ENCODE assay signal across 35 cellular contexts in genomic region chr10:130914377-130914776, GRCh38.
"Had no signal": no experiment of that assay in that cellular context is flagged by ENCODE, and none has a peak within 500 bp of the region (broad histone marks: within the 10 kb centered on the region; RNA-seq: fewer than 3 reads in every experiment).

No MANE protein-coding gene starts in this region.

- H3K27me3 Mint-ChIP-seq: activated B cell treated with CpG ODN at 0.5 μM for 24 hours; activated CD4-positive, alpha-beta memory T cell treated with anti-CD3 and anti-CD28 coated beads, Interleukin-2, amount 10 ng/mL, durations not matched to agents 7 days and 5 days; activated CD4-positive, alpha-beta T cell treated with anti-CD3 and anti-CD28 coated beads, Interleukin-2, amount 10 ng/mL, durations not matched to agents 7 days and 5 days; activated CD8-positive, alpha-beta memory T cell treated with anti-CD3 and anti-CD28 coated beads, Interleukin-2, amount 10 ng/mL, durations not matched to agents 7 days and 5 days; activated naive CD4-positive, alpha-beta T cell treated with anti-CD3 and anti-CD28 coated beads, Interleukin-2, amount 10 ng/mL, durations not matched to agents 7 days and 5 days; activated naive CD4-positive, alpha-beta T cell treated with anti-CD3 and anti-CD28 coated beads, Interleukin-2, amount 50 U/mL, for 24 hours; activated naive CD8-positive, alpha-beta T cell treated with anti-CD3 and anti-CD28 coated beads, Interleukin-2, amount 10 ng/mL, durations not matched to agents 7 days and 5 days; activated naive CD8-positive, alpha-beta T cell treated with anti-CD3 and anti-CD28 coated beads, Interleukin-2, amount 50 U/mL, for 24 hours; activated T-cell treated with anti-CD3 and anti-CD28 coated beads, Interleukin-2, amount 50 U/mL, for 24 hours; central memory CD8-positive, alpha-beta T cell had no signal

- H3K9me3 Mint-ChIP-seq: activated naive CD8-positive, alpha-beta T cell treated with anti-CD3 and anti-CD28 coated beads, Interleukin-2, amount 10 ng/mL, durations not matched to agents 7 days and 5 days had no signal

- H3K4me3 ChIP-seq: ascending aorta, cardiac muscle cell had no signal

- H3K27ac ChIP-seq: ascending aorta, cardiac muscle cell, VCaP had no signal

- H3K4me3 Mint-ChIP-seq: activated B cell treated with CpG ODN at 0.5 μM for 24 hours; activated CD4-positive, alpha-beta memory T cell treated with anti-CD3 and anti-CD28 coated beads, Interleukin-2, amount 10 ng/mL, durations not matched to agents 7 days and 5 days; activated CD4-positive, alpha-beta T cell treated with anti-CD3 and anti-CD28 coated beads, Interleukin-2, amount 10 ng/mL, durations not matched to agents 7 days and 5 days; activated CD8-positive, alpha-beta memory T cell treated with anti-CD3 and anti-CD28 coated beads, Interleukin-2, amount 10 ng/mL, durations not matched to agents 7 days and 5 days; activated CD8-positive, alpha-beta T cell treated with anti-CD3 and anti-CD28 coated beads, Interleukin-2, amount 10 ng/mL, durations not matched to agents 7 days and 5 days; activated naive CD4-positive, alpha-beta T cell treated with anti-CD3 and anti-CD28 coated beads, Interleukin-2, amount 10 ng/mL, durations not matched to agents 7 days and 5 days; activated naive CD4-positive, alpha-beta T cell treated with anti-CD3 and anti-CD28 coated beads, Interleukin-2, amount 50 U/mL, for 24 hours; activated naive CD8-positive, alpha-beta T cell; activated naive CD8-positive, alpha-beta T cell treated with anti-CD3 and anti-CD28 coated beads, Interleukin-2, amount 10 ng/mL, durations not matched to agents 7 days and 5 days; activated naive CD8-positive, alpha-beta T cell treated with anti-CD3 and anti-CD28 coated beads, Interleukin-2, amount 50 U/mL, for 24 hours; activated T-cell treated with anti-CD3 and anti-CD28 coated beads, Interleukin-2, amount 50 U/mL, for 24 hours; brain; central memory CD8-positive, alpha-beta T cell; T-helper 1 cell treated with Interleukin-12 subunit alpha and Interleukin-12 subunit beta and Interleukin-4 antibody, amounts not matched to agents 30 μg/mL and 1 μg/mL, for 36 hours; T-helper 2 cell treated with Interferon-gamma antibody and Interleukin-4, amounts not matched to agents 5 μg/mL and 100 μg/mL, for 36 hours had no signal

- H3K27ac Mint-ChIP-seq: activated B cell treated with CpG ODN at 0.5 μM for 24 hours; activated CD4-positive, alpha-beta memory T cell treated with anti-CD3 and anti-CD28 coated beads, Interleukin-2, amount 10 ng/mL, durations not matched to agents 7 days and 5 days; activated CD4-positive, alpha-beta T cell treated with anti-CD3 and anti-CD28 coated beads, Interleukin-2, amount 10 ng/mL, durations not matched to agents 7 days and 5 days; activated CD8-positive, alpha-beta memory T cell treated with anti-CD3 and anti-CD28 coated beads, Interleukin-2, amount 10 ng/mL, durations not matched to agents 7 days and 5 days; activated CD8-positive, alpha-beta T cell treated with anti-CD3 and anti-CD28 coated beads, Interleukin-2, amount 10 ng/mL, durations not matched to agents 7 days and 5 days; activated naive CD4-positive, alpha-beta T cell treated with anti-CD3 and anti-CD28 coated beads, Interleukin-2, amount 10 ng/mL, durations not matched to agents 7 days and 5 days; activated naive CD4-positive, alpha-beta T cell treated with anti-CD3 and anti-CD28 coated beads, Interleukin-2, amount 50 U/mL, for 24 hours; activated naive CD8-positive, alpha-beta T cell; activated naive CD8-positive, alpha-beta T cell treated with anti-CD3 and anti-CD28 coated beads, Interleukin-2, amount 10 ng/mL, durations not matched to agents 7 days and 5 days; activated naive CD8-positive, alpha-beta T cell treated with anti-CD3 and anti-CD28 coated beads, Interleukin-2, amount 50 U/mL, for 24 hours; activated T-cell treated with anti-CD3 and anti-CD28 coated beads, Interleukin-2, amount 50 U/mL, for 24 hours; activated T-helper 2 cell treated with anti-CD3 and anti-CD28 coated beads, Interferon-gamma antibody, Interleukin-2, Interleukin-4, amounts not matched to agents 10 μg/mL and 5 μg/mL and 100 μg/mL, durations not matched to agents 14 hours and 24 hours and 36 hours; T-helper 1 cell treated with Interleukin-12 subunit alpha and Interleukin-12 subunit beta and Interleukin-4 antibody, amounts not matched to agents 30 μg/mL and 1 μg/mL, for 36 hours; T-helper 2 cell treated with Interferon-gamma antibody and Interleukin-4, amounts not matched to agents 5 μg/mL and 100 μg/mL, for 36 hours had no signal

- H3K36me3 ChIP-seq: ascending aorta, cardiac muscle cell had no signal

- ATAC-seq: activated CD8-positive, alpha-beta memory T cell treated with anti-CD3 and anti-CD28 coated beads, Interleukin-2, amount 10 ng/mL, durations not matched to agents 7 days and 5 days; activated CD8-positive, alpha-beta T cell treated with anti-CD3 and anti-CD28 coated beads, Interleukin-2, amount 10 ng/mL, durations not matched to agents 7 days and 5 days; activated naive CD8-positive, alpha-beta T cell treated with anti-CD3 and anti-CD28 coated beads, Interleukin-2, amount 50 U/mL, for 24 hours had no signal

- H3K36me3 Mint-ChIP-seq: activated CD8-positive, alpha-beta memory T cell treated with anti-CD3 and anti-CD28 coated beads, Interleukin-2, amount 10 ng/mL, durations not matched to agents 7 days and 5 days; activated naive CD4-positive, alpha-beta T cell treated with anti-CD3 and anti-CD28 coated beads, Interleukin-2, amount 10 ng/mL, durations not matched to agents 7 days and 5 days; activated naive CD4-positive, alpha-beta T cell treated with anti-CD3 and anti-CD28 coated beads, Interleukin-2, amount 50 U/mL, for 24 hours; activated naive CD8-positive, alpha-beta T cell; activated naive CD8-positive, alpha-beta T cell treated with anti-CD3 and anti-CD28 coated beads, Interleukin-2, amount 10 ng/mL, durations not matched to agents 7 days and 5 days had no signal

- H3K27me3 ChIP-seq: ascending aorta, cardiac muscle cell had no signal

- DNase-seq: activated B cell treated with CpG ODN at 0.5 μM for 24 hours; activated CD4-positive, alpha-beta memory T cell treated with anti-CD3 and anti-CD28 coated beads, Interleukin-2, amount 10 ng/mL, durations not matched to agents 7 days and 5 days; activated CD4-positive, alpha-beta T cell treated with anti-CD3 and anti-CD28 coated beads for 48 hours; activated CD4-positive, alpha-beta T cell treated with anti-CD3 and anti-CD28 coated beads, Interleukin-2, amount 10 ng/mL, durations not matched to agents 7 days and 5 days; activated CD4-positive, alpha-beta T cell treated with anti-CD3 and anti-CD28 coated beads, Interleukin-2, amount 50 U/mL, for 48 hours; activated CD4-positive, CD25-positive, alpha-beta regulatory T cell treated with anti-CD3 and anti-CD28 coated beads, Interleukin-2, amount 50 U/mL, for 72 hours; activated CD8-positive, alpha-beta memory T cell treated with anti-CD3 and anti-CD28 coated beads for 24 hours; activated CD8-positive, alpha-beta memory T cell treated with anti-CD3 and anti-CD28 coated beads, Interleukin-2, amount 10 ng/mL, durations not matched to agents 7 days and 5 days; activated CD8-positive, alpha-beta memory T cell treated with anti-CD3 and anti-CD28 coated beads, Interleukin-2, amount 50 U/mL, for 48 hours; activated CD8-positive, alpha-beta T cell treated with anti-CD3 and anti-CD28 coated beads, Interleukin-2, amount 10 ng/mL, durations not matched to agents 7 days and 5 days; activated effector memory CD4-positive, alpha-beta T cell treated with Interleukin-2 at 50 U/mL for 16 hours; activated gamma-delta T cell; activated naive CD4-positive, alpha-beta T cell treated with anti-CD3 and anti-CD28 coated beads, Interleukin-2, amount 10 ng/mL, durations not matched to agents 7 days and 5 days; activated naive CD4-positive, alpha-beta T cell treated with Interleukin-2 at 50 U/mL for 16 hours; activated naive CD8-positive, alpha-beta T cell treated with anti-CD3 and anti-CD28 coated beads, Interleukin-2, amount 10 ng/mL, durations not matched to agents 7 days and 5 days; activated naive CD8-positive, alpha-beta T cell treated with anti-CD3 and anti-CD28 coated beads, Interleukin-2, amount 50 U/mL, for 24 hours; activated T-cell treated with anti-CD3 and anti-CD28 coated beads, Interleukin-2, amount 50 U/mL, for 24 hours; activated T-cell treated with anti-CD3 and anti-CD28 coated beads, Interleukin-2, amount 50 U/mL, for 48 hours; amygdala; anterior cingulate cortex; caudate nucleus; SW 1271; T-helper 1 cell; T-helper 2 cell; T-helper 9 cell had no signal

- H3K4me1 Mint-ChIP-seq: activated B cell treated with CpG ODN at 0.5 μM for 24 hours; activated CD4-positive, alpha-beta memory T cell treated with anti-CD3 and anti-CD28 coated beads, Interleukin-2, amount 10 ng/mL, durations not matched to agents 7 days and 5 days; activated CD4-positive, alpha-beta T cell treated with anti-CD3 and anti-CD28 coated beads, Interleukin-2, amount 10 ng/mL, durations not matched to agents 7 days and 5 days; activated CD8-positive, alpha-beta memory T cell treated with anti-CD3 and anti-CD28 coated beads, Interleukin-2, amount 10 ng/mL, durations not matched to agents 7 days and 5 days; activated naive CD4-positive, alpha-beta T cell treated with anti-CD3 and anti-CD28 coated beads, Interleukin-2, amount 10 ng/mL, durations not matched to agents 7 days and 5 days; activated naive CD4-positive, alpha-beta T cell treated with anti-CD3 and anti-CD28 coated beads, Interleukin-2, amount 50 U/mL, for 24 hours; activated naive CD8-positive, alpha-beta T cell treated with anti-CD3 and anti-CD28 coated beads, Interleukin-2, amount 10 ng/mL, durations not matched to agents 7 days and 5 days; activated naive CD8-positive, alpha-beta T cell treated with anti-CD3 and anti-CD28 coated beads, Interleukin-2, amount 50 U/mL, for 24 hours; central memory CD8-positive, alpha-beta T cell had no signal

- H3K4me1 ChIP-seq: ascending aorta had no signal
